In genomic region chr12:68727776-68728175, GRCh38 we compare ENCODE assay signal across 29 cellular contexts. TPM values are rescaled to one million over a fixed set of nuclear protein-coding genes. Genes with fewer than 3 reads are reported as not detected.
A peak's percentile ranks its signal among the peaks of the same experiment; 100 is the strongest.
DNase-seq lines count a peak whose midpoint lies in the region.
"Had no signal": no experiment of that assay in that cellular context is flagged by ENCODE, and none has a peak within 500 bp of the region (broad histone marks: within the 10 kb centered on the region; RNA-seq: fewer than 3 reads in every experiment).

No MANE protein-coding gene starts in this region.

- no peak overlapping the region for H3K4me3 ChIP-seq in HAP-1
- H3K4me3 ChIP-seq: A549; BLaER1; BLaER1 treated with 17β-estradiol and CSF1 and Interleukin-3, amounts not matched to agents 10 nM and 100 nM had no signal

- in situ Hi-C loops in HAP-1 (cut with MboI; ENCODE audit: low sequenced_read_pairs), result no loop called here

- H3K36me3 Mint-ChIP-seq in activated CD4-positive, alpha-beta T cell treated with anti-CD3 and anti-CD28 coated beads, Interleukin-2, amount 10 ng/mL, durations not matched to agents 24 days and 14 days (ENCODE audit: low read depth), result peaks cover 35% of the 10 kb centered on the region

- H3K4me1 ChIP-seq in HAP-1, result peaks cover 5% of the 10 kb centered on the region
- H3K4me1 ChIP-seq: BE2C; BLaER1; BLaER1 treated with 17β-estradiol and CSF1 and Interleukin-3, amounts not matched to agents 10 nM and 100 nM; Caco-2 had no signal

- no peaks in the 10 kb centered on the region for H3K27me3 ChIP-seq in HAP-1 (ENCODE audit: low read depth)
- H3K27me3 ChIP-seq: BE2C; BLaER1; BLaER1 treated with 17β-estradiol and CSF1 and Interleukin-3, amounts not matched to agents 10 nM and 100 nM had no signal

- H3K4me3 Mint-ChIP-seq in activated CD4-positive, alpha-beta T cell treated with anti-CD3 and anti-CD28 coated beads, Interleukin-2, amount 10 ng/mL, durations not matched to agents 24 days and 14 days, result no peak overlapping the region
- H3K4me3 Mint-ChIP-seq: B cell; CD14-positive monocyte; CD4-positive, alpha-beta memory T cell; CD4-positive, alpha-beta T cell; CD4-positive, CD25-positive, alpha-beta regulatory T cell; CD8-positive, alpha-beta memory T cell; CD8-positive, alpha-beta T cell had no signal

- peak; percentile 41 for DNase-seq in activated CD4-positive, alpha-beta T cell treated with anti-CD3 and anti-CD28 coated beads, Interleukin-2, amount 10 ng/mL, durations not matched to agents 24 days and 14 days
- no peak for DNase-seq in activated CD4-positive, alpha-beta T cell treated with anti-CD3 and anti-CD28 coated beads for 1 hour
- DNase-seq in HAP-1 (ENCODE audit: low spot score in 2 of 2) (peak; percentile 54 to 72), NCI-H2196 treated with DMSO at 0.1 percent for 48 hours (lab: John Stamatoyannopoulos, UW; ENCODE audit: unreplicated experiment) (no peak)
- DNase-seq: 8988T; ACHN; AML-193; BE2C; C1 segment of cervical spinal cord; Caco-2; Calu3; CD4-positive, alpha-beta memory T cell; CD4-positive, alpha-beta T cell; CD4-positive, CD25-positive, alpha-beta regulatory T cell; CD8-positive, alpha-beta memory T cell; CD8-positive, alpha-beta T cell; COR-L47; DMS 273 treated with DMSO at 0.1 percent for 48 hours; DMS153; DMS53; DMS79; DMS79 treated with DMSO at 0.1 percent for 48 hours; DND-41; EL had no signal

- peaks cover 2% of the 10 kb centered on the region for H3K4me1 Mint-ChIP-seq in activated CD4-positive, alpha-beta T cell treated with anti-CD3 and anti-CD28 coated beads, Interleukin-2, amount 10 ng/mL, durations not matched to agents 24 days and 14 days
- H3K4me1 Mint-ChIP-seq: B cell; CD14-positive monocyte; CD4-positive, alpha-beta memory T cell; CD8-positive, alpha-beta memory T cell had no signal

- H3K27ac Mint-ChIP-seq in activated CD4-positive, alpha-beta T cell treated with anti-CD3 and anti-CD28 coated beads, Interleukin-2, amount 10 ng/mL, durations not matched to agents 24 days and 14 days, result no peak overlapping the region
- H3K27ac Mint-ChIP-seq: B cell; CD4-positive, alpha-beta T cell; CD8-positive, alpha-beta T cell had no signal

- H3K27me3 Mint-ChIP-seq in activated CD4-positive, alpha-beta T cell treated with anti-CD3 and anti-CD28 coated beads, Interleukin-2, amount 10 ng/mL, durations not matched to agents 24 days and 14 days, result no peaks in the 10 kb centered on the region
- H3K27me3 Mint-ChIP-seq: B cell; CD4-positive, alpha-beta memory T cell; CD4-positive, alpha-beta T cell; CD4-positive, CD25-positive, alpha-beta regulatory T cell; CD8-positive, alpha-beta memory T cell had no signal

- no peaks in the 10 kb centered on the region for H3K9me3 ChIP-seq in HAP-1
- H3K9me3 ChIP-seq: A549; BE2C; BLaER1; BLaER1 treated with 17β-estradiol and CSF1 and Interleukin-3, amounts not matched to agents 10 nM and 100 nM; Caco-2 had no signal

- intact Hi-C loops in activated CD4-positive, alpha-beta T cell treated with anti-CD3 and anti-CD28 coated beads, Interleukin-2, amount 10 ng/mL, durations not matched to agents 24 days and 14 days (cut with micrococcal nuclease), result no loop called here

- H3K9me3 Mint-ChIP-seq in activated CD4-positive, alpha-beta T cell treated with anti-CD3 and anti-CD28 coated beads, Interleukin-2, amount 10 ng/mL, durations not matched to agents 24 days and 14 days, result no peaks in the 10 kb centered on the region
- H3K9me3 Mint-ChIP-seq: CD14-positive monocyte; CD4-positive, alpha-beta memory T cell; CD4-positive, alpha-beta T cell; CD4-positive, CD25-positive, alpha-beta regulatory T cell; CD8-positive, alpha-beta memory T cell; CD8-positive, alpha-beta T cell had no signal

- peaks cover 58% of the 10 kb centered on the region for H3K36me3 ChIP-seq in HAP-1 (replicated peaks)

RNA-seq across cellular contexts. Expression of gene SLC35E3, which starts 18.2 kb away (rescaled TPM):
- 3.8 and 4.2 TPM in 2 replicates for total RNA-seq in activated CD4-positive, alpha-beta T cell treated with anti-CD3 and anti-CD28 coated beads, Interleukin-2, amount 10 ng/mL, durations not matched to agents 24 days and 14 days

RNA-seq across cellular contexts. Expression of gene NUP107, which starts 41.0 kb away (rescaled TPM):
- 127 and 128 TPM in 2 replicates for total RNA-seq in activated CD4-positive, alpha-beta T cell treated with anti-CD3 and anti-CD28 coated beads, Interleukin-2, amount 10 ng/mL, durations not matched to agents 24 days and 14 days

Comparison
In these comparisons a context has a peak if more than half of its experiments do, and no peak if none do; other contexts are left out.
1. DNase-seq: peak in activated CD4-positive, alpha-beta T cell treated with anti-CD3 and anti-CD28 coated beads, Interleukin-2, amount 10 ng/mL, durations not matched to agents 24 days and 14 days (single experiment) and HAP-1 (2 of 2); none in activated CD4-positive, alpha-beta T cell treated with anti-CD3 and anti-CD28 coated beads for 1 hour (single experiment) and NCI-H2196 treated with DMSO at 0.1 percent for 48 hours (single experiment).